26 cellular contexts compared by ENCODE assay signal in the genomic region with DNA sequence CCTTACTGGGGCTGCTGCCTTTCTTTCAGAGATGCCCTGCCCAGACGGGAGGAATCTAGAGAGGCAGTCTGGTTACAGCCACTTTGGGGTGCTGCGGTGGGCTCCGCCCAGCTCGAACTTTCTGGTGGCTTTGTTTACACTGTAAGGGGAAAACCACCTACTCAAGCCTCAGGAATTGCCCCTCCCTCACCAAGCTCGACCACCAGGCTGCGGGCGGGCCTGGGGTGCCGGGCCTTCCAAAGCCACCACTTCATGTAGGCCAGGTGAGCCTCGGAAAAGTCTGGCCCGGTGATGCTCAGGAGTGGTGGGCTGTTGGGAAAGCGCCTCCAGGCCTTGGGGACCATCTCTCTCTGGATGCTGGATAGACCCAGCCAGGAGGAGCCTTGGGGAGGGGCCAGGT.
"Had no signal": no experiment of that assay in that cellular context is flagged by ENCODE, and none has a peak within 500 bp of the region (broad histone marks: within the 10 kb centered on the region; RNA-seq: fewer than 3 reads in every experiment).

No MANE protein-coding gene starts in this region.

- H3K4me3 ChIP-seq: neural progenitor cell, pancreas, psoas muscle, right lobe of liver, sigmoid colon, suprapubic skin, testis, tibial artery, transverse colon, upper lobe of right lung, uterus had no signal

- DNase-seq: naive thymus-derived CD4-positive, alpha-beta T cell; natural killer cell; nucleus accumbens; pancreas; right lobe of liver; sigmoid colon; small intestine; stimulated activated CD4-positive, alpha-beta T cell treated with anti-CD3 and anti-CD28 coated beads, Interleukin-15, amount 100 ng/mL, for 24 hours; stimulated activated CD4-positive, alpha-beta T cell treated with anti-CD3 and anti-CD28 coated beads, Interleukin-2, amount 100 ng/mL, for 24 hours; stimulated activated CD4-positive, alpha-beta T cell treated with anti-CD3 and anti-CD28 coated beads, Interleukin-2, amount 100 ng/mL, for 48 hours; stimulated activated CD4-positive, alpha-beta T cell treated with anti-CD3 and anti-CD28 coated beads, Interleukin-4, amount 100 ng/mL, for 24 hours; stimulated activated naive CD4-positive, alpha-beta T cell; stimulated activated naive CD8-positive, alpha-beta T cell treated with anti-CD3 and anti-CD28 coated beads, Interleukin-15, amount 100 ng/mL, for 72 hours; stimulated activated naive CD8-positive, alpha-beta T cell treated with anti-CD3 and anti-CD28 coated beads, Interleukin-15, Interleukin-2, amounts not matched to agents 100 U/mL and 50 U/mL, for 24 hours; substantia nigra; testis; tibial artery; transverse colon; upper lobe of right lung; uterus had no signal

- H3K27ac ChIP-seq: neural progenitor cell, neutrophil, pancreas, psoas muscle, right lobe of liver, sigmoid colon, suprapubic skin, testis, tibial artery, transverse colon, upper lobe of right lung, uterus had no signal

- H3K27me3 ChIP-seq: neural progenitor cell, neutrophil, pancreas, right lobe of liver, sigmoid colon, suprapubic skin, testis, tibial artery, transverse colon, upper lobe of right lung, uterus had no signal

- H3K36me3 ChIP-seq: neural progenitor cell, neutrophil, pancreas, right lobe of liver, sigmoid colon, suprapubic skin, tibial artery, transverse colon, upper lobe of right lung, uterus had no signal

- H3K4me1 ChIP-seq: neural progenitor cell, pancreas, psoas muscle, right lobe of liver, sigmoid colon, suprapubic skin, testis, tibial artery, transverse colon, upper lobe of right lung, uterus had no signal

- ATAC-seq: naive thymus-derived CD4-positive, alpha-beta T cell; natural killer cell; pancreas; psoas muscle; right cardiac atrium; stimulated activated effector memory CD8-positive, alpha-beta T cell treated with anti-CD3 and anti-CD28 coated beads, Interleukin-12 subunit alpha, Interleukin-12 subunit beta, amount 100 ng/mL, for 72 hours; stimulated activated naive CD8-positive, alpha-beta T cell treated with anti-CD3 and anti-CD28 coated beads, Interleukin-15, amount 100 ng/mL, for 72 hours; stimulated activated naive CD8-positive, alpha-beta T cell treated with anti-CD3 and anti-CD28 coated beads, Interleukin-15, Interleukin-2, amounts not matched to agents 100 U/mL and 50 U/mL, for 24 hours had no signal

- H3K9me3 ChIP-seq: neutrophil, pancreas, psoas muscle, right lobe of liver, sigmoid colon, suprapubic skin, testis, tibial artery, transverse colon, upper lobe of right lung, uterus had no signal
